Comparison of ENCODE assay signal across 19 cellular contexts in genomic region chr5:103466494-103466893, GRCh38.
DNase-seq lines count a peak whose midpoint lies in the region; ATAC-seq, FAIRE-seq and TF ChIP-seq lines count a peak whose summit lies in the region.
"Had no signal": no experiment of that assay in that cellular context is flagged by ENCODE, and none has a peak within 500 bp of the region (broad histone marks: within the 10 kb centered on the region; RNA-seq: fewer than 3 reads in every experiment).

No MANE protein-coding gene starts in this region.

- H3K4me1 Mint-ChIP-seq in CD4-positive, alpha-beta T cell (ENCODE audit: low read depth) = no peaks in the 10 kb centered on the region
- H3K4me1 Mint-ChIP-seq: central memory CD8-positive, alpha-beta T cell; stimulated activated effector memory CD8-positive, alpha-beta T cell treated with anti-CD3 and anti-CD28 coated beads, Interleukin-12 subunit alpha, Interleukin-12 subunit beta, amount 100 ng/mL, for 72 hours had no signal

- no peak for TF ChIP-seq POLR2A in endothelial cell of umbilical vein (IDR thresholded peaks at IDR 0.05; ENCODE audit: low read depth, low read length)

- 0 out of 2 replicates have a peak, but pooled peaks have one; percentile 21 for ATAC-seq in PC-3
- peak in 1 of 4 donors; percentile 56 for ATAC-seq in pancreas
- ATAC-seq in HG03097 (IDR thresholded peaks at IDR 0.05; ENCODE audit: low FRiP score, unreplicated experiment) = no peak
- ATAC-seq in CD4-positive, alpha-beta T cell (ENCODE audit: poor library complexity) = no peak
- no peak for ATAC-seq in GM19035 (IDR thresholded peaks at IDR 0.05; ENCODE audit: unreplicated experiment)
- ATAC-seq in HG03378 (IDR thresholded peaks at IDR 0.05; ENCODE audit: unreplicated experiment) = no peak
- ATAC-seq: activated T-cell treated with anti-CD3 and anti-CD28 coated beads, Interleukin-2, amount 50 U/mL, for 4 hours; K562; stimulated activated effector memory CD8-positive, alpha-beta T cell treated with anti-CD3 and anti-CD28 coated beads, Interleukin-12 subunit alpha, Interleukin-12 subunit beta, amount 100 ng/mL, for 72 hours had no signal

- H3K9me2 ChIP-seq in PC-3 (replicated peaks; ENCODE audit: low read length) = no peaks in the 10 kb centered on the region

- H2AFZ ChIP-seq in PC-3 (ENCODE audit: low read length) (no peak overlapping the region), endothelial cell of umbilical vein (ENCODE audit: low read depth, low read length) (no peak overlapping the region)

- POLR2A ChIA-PET in PC-3 (lab: Charles Lee; ENCODE audit: unreplicated experiment) = interaction anchor here (0.6 kb wide), 1 partner anchor 73 kb away, joined by 3 read pairs; no protein-coding TSS in a partner anchor
- POLR2A ChIA-PET in endothelial cell of umbilical vein (lab: Charles Lee) = no interaction called here
- POLR2A ChIA-PET in CD4-positive, alpha-beta T cell (lab: Charles Lee) = no interaction called here

- CTCF ChIA-PET in PC-3 (lab: Charles Lee) = interaction anchor here (0.7 kb wide), 1 partner anchor 14 kb away, joined by 9 read pairs; no protein-coding TSS in a partner anchor
- CTCF ChIA-PET in endothelial cell of umbilical vein (lab: Charles Lee) = interaction anchor here (0.7 to 2.5 kb wide), 13 partner anchors 10 to 426 kb away, joined by 3 to 18 read pairs (median 3); partner anchors contain the start of gene MACIR
- CTCF ChIA-PET in CD4-positive, alpha-beta T cell (lab: Charles Lee) = no interaction called here

- DNase-seq in EH (ENCODE audit: low read depth) (peak; percentile 65), PC-3 (peak; percentile 83), endothelial cell of umbilical vein (ENCODE audit: low read depth, low spot score) (peak; percentile 87), pancreas (no peak)
- DNase-seq in CD4-positive, alpha-beta T cell = no peak
- DNase-seq: activated CD4-positive, alpha-beta T cell treated with anti-CD3 and anti-CD28 coated beads, Interleukin-2, amount 50 U/mL, for 48 hours; activated T-cell treated with anti-CD3 and anti-CD28 coated beads, Interleukin-2, amount 50 U/mL, for 4 hours; NCI-H1436; NCI-H2227 treated with DMSO at 0.1 percent for 48 hours had no signal

- no peak overlapping the region for H3K27ac Mint-ChIP-seq in CD4-positive, alpha-beta T cell
- H3K27ac Mint-ChIP-seq: activated naive CD8-positive, alpha-beta T cell; stimulated activated effector memory CD8-positive, alpha-beta T cell treated with anti-CD3 and anti-CD28 coated beads, Interleukin-12 subunit alpha, Interleukin-12 subunit beta, amount 100 ng/mL, for 72 hours; type B pancreatic cell had no signal

- no TSS peak for BruUV-seq in PC-3 (replicated peaks; lab: Mats Ljungman, UMichigan)
- no TSS peak for BruUV-seq in endothelial cell of umbilical vein (replicated peaks; lab: Mats Ljungman, UMichigan)

- intact Hi-C loops in PC-3 (cut with micrococcal nuclease) (loop anchor here (5.0 kb wide), 1 partner anchor 89 kb away; no protein-coding TSS in a partner anchor), endothelial cell of umbilical vein (cut with micrococcal nuclease) (loop anchor here (2.0 to 5.0 kb wide), 2 partner anchors 109 to 208 kb away; partner anchors contain the start of gene MACIR), pancreas (cut with DNase I) (no loop called here)
- intact Hi-C loops in CD4-positive, alpha-beta T cell (cut with DNase I, micrococcal nuclease) = no loop called here

- no peaks in the 10 kb centered on the region for H3K36me3 Mint-ChIP-seq in CD4-positive, alpha-beta T cell (ENCODE audit: low read depth)
- H3K36me3 Mint-ChIP-seq: activated naive CD8-positive, alpha-beta T cell; stimulated activated effector memory CD8-positive, alpha-beta T cell treated with anti-CD3 and anti-CD28 coated beads, Interleukin-12 subunit alpha, Interleukin-12 subunit beta, amount 100 ng/mL, for 72 hours; type B pancreatic cell had no signal

- FAIRE-seq in endothelial cell of umbilical vein (lab: Jason Lieb, UNC) (peak; percentile 75), pancreas (lab: Jason Lieb, UNC) (peak; percentile 23)
- FAIRE-seq: K562 had no signal

- no peaks in the 10 kb centered on the region for H3K79me2 ChIP-seq in PC-3 (ENCODE audit: low read length)
- no peaks in the 10 kb centered on the region for H3K79me2 ChIP-seq in endothelial cell of umbilical vein (ENCODE audit: control insufficient read depth, insufficient read depth, low read length)

- no peaks in the 10 kb centered on the region for H3K9me3 ChIP-seq in PC-3 (ENCODE audit: low read length)
- H3K9me3 ChIP-seq in endothelial cell of umbilical vein (replicated peaks; ENCODE audit: control insufficient read depth, insufficient read depth, low read length) = no peaks in the 10 kb centered on the region
- H3K9me3 ChIP-seq in pancreas = no peaks in the 10 kb centered on the region
- H3K9me3 ChIP-seq in CD4-positive, alpha-beta T cell (ENCODE audit: control insufficient read depth, low read length) = no peaks in the 10 kb centered on the region
- H3K9me3 ChIP-seq: SJSA1 had no signal

- no peak for TF ChIP-seq CTCF in PC-3 (conservative IDR thresholded peaks at IDR 0.05; ENCODE audit: low read depth, low read length)
- TF ChIP-seq CTCF in endothelial cell of umbilical vein (IDR thresholded peaks at IDR 0.05; ENCODE audit: extremely low read depth in 1 of 2, insufficient read depth in 1 of 2, low read depth in 1 of 2, low read length in 2 of 2) = no peak
- no peak for TF ChIP-seq CTCF in pancreas (IDR thresholded peaks at IDR 0.05)
- TF ChIP-seq CTCF in CD4-positive, alpha-beta T cell (IDR thresholded peaks at IDR 0.05) = no peak

- no peak overlapping the region for H3K4me3 ChIP-seq in PC-3 (ENCODE audit: low read length)
- no peak overlapping the region for H3K4me3 ChIP-seq in endothelial cell of umbilical vein (replicated peaks in 1 of 3; ENCODE audit: insufficient read depth in 1 of 3, low read depth in 1 of 3, low read length in 3 of 3)
- no peak overlapping the region for H3K4me3 ChIP-seq in pancreas
- H3K4me3 ChIP-seq: K562, SJSA1, smooth muscle cell had no signal

- H3K9me1 ChIP-seq in endothelial cell of umbilical vein (replicated peaks; ENCODE audit: control insufficient read depth, extremely low read depth, insufficient read depth, low read length) = no peaks in the 10 kb centered on the region

- peak overlapping the region; percentile 23; the same call in 1 of the 2 replicates for H3K4me2 ChIP-seq in PC-3 (ENCODE audit: low read length)
- peak overlapping the region; percentile 66 for H3K4me2 ChIP-seq in endothelial cell of umbilical vein (ENCODE audit: insufficient read depth, low read length)
- H3K4me2 ChIP-seq: smooth muscle cell had no signal

- H3K27me3 Mint-ChIP-seq in CD4-positive, alpha-beta T cell = peaks cover 11% of the 10 kb centered on the region
- H3K27me3 Mint-ChIP-seq: activated naive CD8-positive, alpha-beta T cell; type B pancreatic cell had no signal

- dilution Hi-C loops in endothelial cell of umbilical vein (cut with MboI; ENCODE audit: extremely low pct_ligation_motif_present, low sequenced_read_pairs) = no loop called here

- H3K9ac ChIP-seq in PC-3 (ENCODE audit: low read length) = no peak overlapping the region
- H3K9ac ChIP-seq in endothelial cell of umbilical vein (replicated peaks; ENCODE audit: extremely low read depth, insufficient read depth, low read length) = no peak overlapping the region

- H3K4me3 Mint-ChIP-seq in CD4-positive, alpha-beta T cell = no peak overlapping the region
- H3K4me3 Mint-ChIP-seq: activated naive CD8-positive, alpha-beta T cell; activated T-cell treated with anti-CD3 and anti-CD28 coated beads, Interleukin-2, amount 50 U/mL, for 4 hours; central memory CD8-positive, alpha-beta T cell; stimulated activated effector memory CD8-positive, alpha-beta T cell treated with anti-CD3 and anti-CD28 coated beads, Interleukin-12 subunit alpha, Interleukin-12 subunit beta, amount 100 ng/mL, for 72 hours; type B pancreatic cell had no signal

- H3K4me1 ChIP-seq in PC-3 (ENCODE audit: insufficient read depth, low read length) (peaks cover 54% of the 10 kb centered on the region), endothelial cell of umbilical vein (ENCODE audit: control insufficient read depth, extremely low read depth, insufficient read depth, low read length) (peaks cover 33% of the 10 kb centered on the region), pancreas (peaks cover 0 to 4% (median 3%) of the 10 kb centered on the region in 3 donors)

- peaks cover 14% of the 10 kb centered on the region for H3F3A ChIP-seq in PC-3 (ENCODE audit: low read length, unreplicated experiment)

- H3K36me3 ChIP-seq in PC-3 (ENCODE audit: low read depth, low read length) (no peaks in the 10 kb centered on the region), endothelial cell of umbilical vein (ENCODE audit: control insufficient read depth in 2 of 2, extremely low read depth in 1 of 2, insufficient read depth in 2 of 2, low read length in 2 of 2) (no peaks in the 10 kb centered on the region), pancreas (no peaks in the 10 kb centered on the region)
- H3K36me3 ChIP-seq: SJSA1 had no signal

- H3K27me3 ChIP-seq in PC-3 (ENCODE audit: low read length) (no peaks in the 10 kb centered on the region), endothelial cell of umbilical vein (ENCODE audit: control insufficient read depth in 2 of 2, insufficient read depth in 2 of 2, low read length in 2 of 2) (no peaks in the 10 kb centered on the region), pancreas (no peaks in the 10 kb centered on the region)
- peaks cover 4% of the 10 kb centered on the region for H3K27me3 ChIP-seq in CD4-positive, alpha-beta T cell (ENCODE audit: control insufficient read depth, insufficient read depth, low read length)
- H3K27me3 ChIP-seq: SJSA1 had no signal

- no peaks in the 10 kb centered on the region for H3K9me3 Mint-ChIP-seq in CD4-positive, alpha-beta T cell
- H3K9me3 Mint-ChIP-seq: activated T-cell treated with anti-CD3 and anti-CD28 coated beads, Interleukin-2, amount 50 U/mL, for 4 hours; central memory CD8-positive, alpha-beta T cell; stimulated activated effector memory CD8-positive, alpha-beta T cell treated with anti-CD3 and anti-CD28 coated beads, Interleukin-12 subunit alpha, Interleukin-12 subunit beta, amount 100 ng/mL, for 72 hours; type B pancreatic cell had no signal

- H4K20me1 ChIP-seq in PC-3 (ENCODE audit: low read length) (no peaks in the 10 kb centered on the region), endothelial cell of umbilical vein (replicated peaks; ENCODE audit: control insufficient read depth, extremely low read depth, insufficient read depth, low read length) (no peaks in the 10 kb centered on the region)

- H3K27ac ChIP-seq in PC-3 (ENCODE audit: low read length) (no peak overlapping the region), endothelial cell of umbilical vein (ENCODE audit: insufficient read depth, low read depth, low read length) (no peak overlapping the region), pancreas (no peak overlapping the region)
- H3K27ac ChIP-seq in CD4-positive, alpha-beta T cell (ENCODE audit: low read depth, low read length) = no peak overlapping the region
- H3K27ac ChIP-seq: SJSA1 had no signal

TF ChIP-seq in endothelial cell of umbilical vein, 7 proteins besides CTCF, POLR2A, EP300 and RAD21 (continues in another document):
- no peak for TF ChIP-seq JUN (IDR thresholded peaks at IDR 0.05; ENCODE audit: borderline replicate concordance, insufficient read depth, insufficient read length, low read depth)
- TF ChIP-seq GATA2 (IDR thresholded peaks at IDR 0.05; ENCODE audit: insufficient read depth, insufficient read length, low read depth, low read length) = peak; percentile 5

Comparison
In these comparisons a context has a peak if more than half of its experiments do, and no peak if none do; other contexts are left out.
1. DNase-seq: peak in EH (single experiment), PC-3 (single experiment) and endothelial cell of umbilical vein (single experiment); none in pancreas (0 of 6) and CD4-positive, alpha-beta T cell (0 of 10).
2. intact Hi-C loops: an anchor here in PC-3 (5.0 kb wide) and endothelial cell of umbilical vein (2.0 to 5.0 kb wide); none called in pancreas and CD4-positive, alpha-beta T cell.